Comparison of ENCODE assay signal across 8 cellular contexts in the genomic region with DNA sequence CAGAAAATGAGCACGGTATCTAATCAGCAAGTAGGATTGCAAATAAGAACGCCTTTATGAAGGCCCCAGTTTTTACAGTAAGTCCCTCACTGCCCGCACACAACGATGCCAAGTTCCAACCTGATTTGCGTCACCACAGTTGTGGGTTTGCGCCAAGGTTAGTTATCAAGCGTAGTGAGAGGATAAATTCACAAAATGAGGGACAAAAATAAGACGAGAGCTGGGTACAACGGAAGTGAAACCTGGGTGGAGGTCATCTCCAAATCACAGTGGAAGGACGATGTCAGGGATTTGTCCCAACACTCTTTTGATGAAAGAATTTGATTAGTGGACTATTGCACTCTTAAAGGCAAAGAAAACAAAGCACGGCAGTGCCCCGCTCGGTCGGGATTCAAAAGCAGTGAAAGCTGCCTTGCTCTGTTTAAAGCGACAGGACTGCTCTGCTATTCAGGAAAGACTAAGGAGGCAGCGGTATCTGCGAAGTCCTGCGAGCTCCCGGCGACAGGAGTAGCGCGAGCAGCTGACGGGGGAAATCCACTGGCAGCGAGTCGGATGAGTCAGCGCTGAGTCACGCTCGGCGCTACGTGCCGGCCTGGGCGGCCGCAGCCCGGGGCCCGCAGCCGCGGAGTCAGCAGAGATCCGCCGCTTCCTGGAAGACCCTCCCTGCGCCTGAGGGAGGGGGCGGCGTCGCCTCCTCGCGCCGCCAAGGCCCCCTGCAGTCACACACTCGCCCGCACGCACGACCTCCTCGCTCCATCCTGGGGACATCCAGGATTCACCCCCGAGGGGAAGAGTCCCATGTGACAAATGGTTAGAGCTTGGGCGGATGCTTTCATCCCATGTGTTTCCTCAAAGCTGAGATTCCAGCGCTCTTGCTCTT.
DNase-seq lines count a peak whose midpoint lies in the region; ATAC-seq and TF ChIP-seq lines count a peak whose summit lies in the region.

No MANE protein-coding gene starts in this region.

- H3K9me2 ChIP-seq in PC-3 (replicated peaks; ENCODE audit: low read length), result no peaks in the 10 kb centered on the region

- DNase-seq in DMS 273 (lab: John Stamatoyannopoulos, UW; ENCODE audit: unreplicated experiment) (peak; percentile 96), PC-3 (peak; percentile 97), esophagus squamous epithelium (lab: John Stamatoyannopoulos, UW) (peak; percentile 27), myocyte (ENCODE audit: low read depth) (peak; percentile 97)
- peak; percentile 92 to 93 for DNase-seq in activated T-cell treated with anti-CD3 and anti-CD28 coated beads, Interleukin-2, amount 50 U/mL, for 72 hours
- peak; percentile 80 to 91 for DNase-seq in stimulated activated CD8-positive, alpha-beta memory T cell treated with anti-CD3 and anti-CD28 coated beads, Interleukin-7, amount 100 ng/mL, for 4 hours (ENCODE audit: low read depth in 2 of 2)

- 0 to 2% methylated on average over 23 to 51 of the region's 54 CpGs for WGBS in esophagus squamous epithelium, 2 donors

- TF ChIP-seq POLR2A in esophagus squamous epithelium (IDR thresholded peaks at IDR 0.05), result peak in 2 of 4 donors; percentile 75 to 76

- peak overlapping the region; percentile 67 for H2AFZ ChIP-seq in PC-3 (ENCODE audit: low read length)

- H3K4me1 ChIP-seq in HUES6 (ENCODE audit: control insufficient read depth, insufficient read depth, low read length) (peaks cover 12% of the 10 kb centered on the region; the same call in 1 of the 2 replicates), PC-3 (ENCODE audit: insufficient read depth, low read length) (peaks cover 40% of the 10 kb centered on the region), esophagus squamous epithelium (peaks cover 5 to 46% (median 16%) of the 10 kb centered on the region in 3 donors)

- H3K4me2 ChIP-seq in PC-3 (ENCODE audit: low read length), result peak overlapping the region; percentile 94

- intact Hi-C loops in PC-3 (cut with micrococcal nuclease) (loop anchor here (1.0 to 5.0 kb wide), 4 partner anchors 48 to 179 kb away; partner anchors contain the start of gene ARRDC3), esophagus squamous epithelium (cut with DNase I) (no loop called here)

- peak; percentile 90 for ATAC-seq in GM21447 (IDR thresholded peaks at IDR 0.05; ENCODE audit: unreplicated experiment)
- ATAC-seq in PC-3, result peak; percentile 84
- peak; percentile 91 to 93 for ATAC-seq in activated T-cell treated with anti-CD3 and anti-CD28 coated beads, Interleukin-2, amount 50 U/mL, for 72 hours (replicated peaks in 1 of 2)

- peak overlapping the region; percentile 93 for H3K9ac ChIP-seq in HUES6 (ENCODE audit: low read length)
- peak overlapping the region; percentile 89 for H3K9ac ChIP-seq in PC-3 (ENCODE audit: low read length)

- TF ChIP-seq CTCF in PC-3 (conservative IDR thresholded peaks at IDR 0.05; ENCODE audit: low read depth, low read length) (no peak), esophagus squamous epithelium (IDR thresholded peaks at IDR 0.05) (no peak)

- H3K27ac Mint-ChIP-seq in activated T-cell treated with anti-CD3 and anti-CD28 coated beads, Interleukin-2, amount 50 U/mL, for 72 hours, result peak overlapping the region; percentile 86

- no peaks in the 10 kb centered on the region for H4K20me1 ChIP-seq in PC-3 (ENCODE audit: low read length)

- peaks cover 7 to 15% of the 10 kb centered on the region in 2 donors for H3K9me3 Mint-ChIP-seq in activated T-cell treated with anti-CD3 and anti-CD28 coated beads, Interleukin-2, amount 50 U/mL, for 72 hours

- H3K9me3 ChIP-seq in HUES6 (ENCODE audit: control insufficient read depth, insufficient read depth, low read depth, low read length), result peaks cover 12% of the 10 kb centered on the region
- H3K9me3 ChIP-seq in PC-3 (ENCODE audit: low read length), result no peaks in the 10 kb centered on the region
- no peaks in the 10 kb centered on the region for H3K9me3 ChIP-seq in esophagus squamous epithelium

- no peaks in the 10 kb centered on the region for H3K27me3 ChIP-seq in HUES6 (ENCODE audit: control insufficient read depth, insufficient read depth, low read length)
- no peaks in the 10 kb centered on the region for H3K27me3 ChIP-seq in PC-3 (ENCODE audit: low read length)
- no peaks in the 10 kb centered on the region for H3K27me3 ChIP-seq in esophagus squamous epithelium

- POLR2A ChIA-PET in PC-3 (lab: Charles Lee; ENCODE audit: unreplicated experiment), result interaction anchor here (0.6 to 2.0 kb wide), 9 partner anchors 11 to 395 kb away, joined by 3 to 49 read pairs (median 3); partner anchors contain the start of gene ARRDC3

- CTCF ChIA-PET in PC-3 (lab: Charles Lee), result interaction anchor here (0.5 to 0.6 kb wide), 3 partner anchors 54 to 162 kb away, joined by 3 to 8 read pairs (median 5); no protein-coding TSS in a partner anchor

- H3K27ac ChIP-seq in HUES6 (ENCODE audit: low read depth, low read length) (peak overlapping the region; percentile 79; the same call in 1 of the 2 replicates), PC-3 (ENCODE audit: low read length) (peak overlapping the region; percentile 99), esophagus squamous epithelium (peak overlapping the region; percentile 82 to 90 (median 88))

- peaks cover 8 to 20% of the 10 kb centered on the region in 2 donors for H3K36me3 Mint-ChIP-seq in activated T-cell treated with anti-CD3 and anti-CD28 coated beads, Interleukin-2, amount 50 U/mL, for 72 hours (ENCODE audit: insufficient read depth in 2 of 2)

- H3K79me2 ChIP-seq in PC-3 (ENCODE audit: low read length), result no peaks in the 10 kb centered on the region

- peak overlapping the region; percentile 85 to 87 for H3K4me3 Mint-ChIP-seq in activated T-cell treated with anti-CD3 and anti-CD28 coated beads, Interleukin-2, amount 50 U/mL, for 72 hours

- peaks cover 44% of the 10 kb centered on the region for H3K4me1 Mint-ChIP-seq in activated T-cell treated with anti-CD3 and anti-CD28 coated beads, Interleukin-2, amount 50 U/mL, for 72 hours (ENCODE audit: low read depth)

- BruUV-seq in PC-3 (replicated peaks; lab: Mats Ljungman, UMichigan), result TSS peak; percentile 94

- H3K4me3 ChIP-seq in HUES6 (ENCODE audit: low read depth, low read length) (peak overlapping the region; percentile 88), PC-3 (ENCODE audit: low read length) (peak overlapping the region; percentile 64), esophagus squamous epithelium (peak overlapping the region; percentile 33 to 66 (median 53))

- H3K27me3 Mint-ChIP-seq in activated T-cell treated with anti-CD3 and anti-CD28 coated beads, Interleukin-2, amount 50 U/mL, for 72 hours (ENCODE audit: low read depth), result peaks cover 21% of the 10 kb centered on the region

- no peaks in the 10 kb centered on the region for H3F3A ChIP-seq in PC-3 (ENCODE audit: low read length, unreplicated experiment)

- no peaks in the 10 kb centered on the region for H3K36me3 ChIP-seq in HUES6 (ENCODE audit: control insufficient read depth, insufficient read depth, low read length)
- H3K36me3 ChIP-seq in PC-3 (ENCODE audit: low read depth, low read length), result no peaks in the 10 kb centered on the region
- H3K36me3 ChIP-seq in esophagus squamous epithelium, result no peaks in the 10 kb centered on the region

Comparison
In these comparisons a context has a peak if more than half of its experiments do, and no peak if none do; other contexts are left out.
1. Peak in every context shown above with its lines: DNase-seq, ATAC-seq, H3K4me3 ChIP-seq and H3K27ac ChIP-seq.
2. DNase-seq: peak in every context shown above with its lines; median percentile 97 in PC-3; 97 in myocyte; 96 in DMS 273; 92 in activated T-cell treated with anti-CD3 and anti-CD28 coated beads, Interleukin-2, amount 50 U/mL, for 72 hours; 86 in stimulated activated CD8-positive, alpha-beta memory T cell treated with anti-CD3 and anti-CD28 coated beads, Interleukin-7, amount 100 ng/mL, for 4 hours; 27 in esophagus squamous epithelium.